In the genomic region with DNA sequence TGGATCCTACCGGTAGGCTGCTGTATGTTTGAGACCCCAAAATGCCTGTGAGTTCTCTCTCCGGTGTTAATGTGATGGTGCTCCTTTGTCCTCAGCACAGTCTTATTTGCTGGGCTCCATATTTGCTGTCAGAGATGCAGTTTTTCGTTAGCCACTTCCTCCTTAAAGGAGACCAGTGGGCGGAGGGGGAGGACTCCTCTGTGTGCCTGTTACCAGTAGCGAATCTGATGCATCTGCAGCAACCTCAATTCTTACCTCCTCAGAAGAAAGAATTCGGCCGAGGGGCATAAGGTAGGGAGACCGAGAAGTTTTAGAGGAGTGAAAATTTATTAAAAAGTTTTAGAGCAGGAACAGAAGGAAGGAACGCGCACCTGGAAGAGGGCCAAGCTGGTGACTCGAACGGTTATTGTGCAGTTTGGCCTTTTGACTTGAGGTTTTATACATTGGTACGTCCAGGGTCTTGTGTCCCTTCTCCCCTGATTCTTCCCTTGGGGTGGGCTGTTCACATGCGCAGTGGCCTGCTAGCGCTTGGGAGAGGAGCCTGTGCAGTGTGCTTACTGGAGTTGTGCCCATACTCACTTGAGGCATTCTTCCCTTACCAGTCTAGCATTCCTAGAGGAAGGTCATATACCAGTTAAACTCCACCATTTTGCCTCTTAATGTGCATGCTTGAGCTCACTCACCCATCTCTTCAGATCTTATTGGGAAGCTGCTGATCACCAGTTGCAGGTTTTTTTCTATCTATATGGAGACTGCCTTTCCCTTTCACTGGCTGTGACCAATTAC, we compare ENCODE assay signal across 1 cellular context.
TF ChIP-seq lines count a peak whose summit lies in the region.

No MANE protein-coding gene starts in this region.

TF ChIP-seq in SK-N-SH treated with all-trans-retinoic acid at 6 μM for 48 hours, 23 proteins besides CTCF, POLR2A, EP300 and RAD21 (continued from another document):
- TF ChIP-seq, protein P1, sequence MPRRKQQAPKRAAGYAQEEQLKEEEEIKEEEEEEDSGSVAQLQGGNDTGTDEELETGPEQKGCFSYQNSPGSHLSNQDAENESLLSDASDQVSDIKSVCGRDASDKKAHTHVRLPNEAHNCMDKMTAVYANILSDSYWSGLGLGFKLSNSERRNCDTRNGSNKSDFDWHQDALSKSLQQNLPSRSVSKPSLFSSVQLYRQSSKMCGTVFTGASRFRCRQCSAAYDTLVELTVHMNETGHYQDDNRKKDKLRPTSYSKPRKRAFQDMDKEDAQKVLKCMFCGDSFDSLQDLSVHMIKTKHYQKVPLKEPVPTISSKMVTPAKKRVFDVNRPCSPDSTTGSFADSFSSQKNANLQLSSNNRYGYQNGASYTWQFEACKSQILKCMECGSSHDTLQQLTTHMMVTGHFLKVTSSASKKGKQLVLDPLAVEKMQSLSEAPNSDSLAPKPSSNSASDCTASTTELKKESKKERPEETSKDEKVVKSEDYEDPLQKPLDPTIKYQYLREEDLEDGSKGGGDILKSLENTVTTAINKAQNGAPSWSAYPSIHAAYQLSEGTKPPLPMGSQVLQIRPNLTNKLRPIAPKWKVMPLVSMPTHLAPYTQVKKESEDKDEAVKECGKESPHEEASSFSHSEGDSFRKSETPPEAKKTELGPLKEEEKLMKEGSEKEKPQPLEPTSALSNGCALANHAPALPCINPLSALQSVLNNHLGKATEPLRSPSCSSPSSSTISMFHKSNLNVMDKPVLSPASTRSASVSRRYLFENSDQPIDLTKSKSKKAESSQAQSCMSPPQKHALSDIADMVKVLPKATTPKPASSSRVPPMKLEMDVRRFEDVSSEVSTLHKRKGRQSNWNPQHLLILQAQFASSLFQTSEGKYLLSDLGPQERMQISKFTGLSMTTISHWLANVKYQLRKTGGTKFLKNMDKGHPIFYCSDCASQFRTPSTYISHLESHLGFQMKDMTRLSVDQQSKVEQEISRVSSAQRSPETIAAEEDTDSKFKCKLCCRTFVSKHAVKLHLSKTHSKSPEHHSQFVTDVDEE (CRISPR knock-in tag; IDR thresholded peaks at IDR 0.05), result no peak
- TF ChIP-seq, protein P2, sequence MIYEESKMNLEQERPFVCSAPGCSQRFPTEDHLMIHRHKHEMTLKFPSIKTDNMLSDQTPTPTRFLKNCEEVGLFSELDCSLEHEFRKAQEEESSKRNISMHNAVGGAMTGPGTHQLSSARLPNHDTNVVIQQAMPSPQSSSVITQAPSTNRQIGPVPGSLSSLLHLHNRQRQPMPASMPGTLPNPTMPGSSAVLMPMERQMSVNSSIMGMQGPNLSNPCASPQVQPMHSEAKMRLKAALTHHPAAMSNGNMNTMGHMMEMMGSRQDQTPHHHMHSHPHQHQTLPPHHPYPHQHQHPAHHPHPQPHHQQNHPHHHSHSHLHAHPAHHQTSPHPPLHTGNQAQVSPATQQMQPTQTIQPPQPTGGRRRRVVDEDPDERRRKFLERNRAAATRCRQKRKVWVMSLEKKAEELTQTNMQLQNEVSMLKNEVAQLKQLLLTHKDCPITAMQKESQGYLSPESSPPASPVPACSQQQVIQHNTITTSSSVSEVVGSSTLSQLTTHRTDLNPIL (CRISPR knock-in tag; IDR thresholded peaks at IDR 0.05; ENCODE audit: low read depth), result no peak
- TF ChIP-seq OSR1 (CRISPR knock-in tag; IDR thresholded peaks at IDR 0.05) (no peak), ZFP30 (CRISPR knock-in tag; IDR thresholded peaks at IDR 0.05) (no peak), ZNF70 (CRISPR knock-in tag; IDR thresholded peaks at IDR 0.05) (no peak), ESRRG (CRISPR knock-in tag; IDR thresholded peaks at IDR 0.05) (no peak), SNAI2 (CRISPR knock-in tag; IDR thresholded peaks at IDR 0.05) (no peak)
- TF ChIP-seq, protein P3, sequence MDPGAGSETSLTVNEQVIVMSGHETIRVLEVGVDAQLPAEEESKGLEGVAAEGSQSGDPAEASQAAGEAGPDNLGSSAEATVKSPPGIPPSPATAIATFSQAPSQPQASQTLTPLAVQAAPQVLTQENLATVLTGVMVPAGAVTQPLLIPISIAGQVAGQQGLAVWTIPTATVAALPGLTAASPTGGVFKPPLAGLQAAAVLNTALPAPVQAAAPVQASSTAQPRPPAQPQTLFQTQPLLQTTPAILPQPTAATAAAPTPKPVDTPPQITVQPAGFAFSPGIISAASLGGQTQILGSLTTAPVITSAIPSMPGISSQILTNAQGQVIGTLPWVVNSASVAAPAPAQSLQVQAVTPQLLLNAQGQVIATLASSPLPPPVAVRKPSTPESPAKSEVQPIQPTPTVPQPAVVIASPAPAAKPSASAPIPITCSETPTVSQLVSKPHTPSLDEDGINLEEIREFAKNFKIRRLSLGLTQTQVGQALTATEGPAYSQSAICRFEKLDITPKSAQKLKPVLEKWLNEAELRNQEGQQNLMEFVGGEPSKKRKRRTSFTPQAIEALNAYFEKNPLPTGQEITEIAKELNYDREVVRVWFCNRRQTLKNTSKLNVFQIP (CRISPR knock-in tag; IDR thresholded peaks at IDR 0.05; ENCODE audit: borderline replicate concordance, low read depth), result no peak
TF ChIP-seq in SK-N-SH treated with all-trans-retinoic acid at 6 μM for 48 hours: peak in this region for 0.
